Comparison of ENCODE assay signal across 8 cellular contexts in genomic region chr9:129108805-129109370, GRCh38. TPM values are rescaled to one million over a fixed set of nuclear protein-coding genes. Genes with fewer than 3 reads are reported as not detected.
DNase-seq lines count a peak whose midpoint lies in the region; ATAC-seq and TF ChIP-seq lines count a peak whose summit lies in the region.

No MANE protein-coding gene starts in this region.

- no peaks in the 10 kb centered on the region for H3K36me3 Mint-ChIP-seq in activated naive CD4-positive, alpha-beta T cell treated with anti-CD3 and anti-CD28 coated beads, Interleukin-2, amount 50 U/mL, for 24 hours
- no peaks in the 10 kb centered on the region for H3K36me3 Mint-ChIP-seq in WTC11

- H3K27me3 ChIP-seq in liver (ENCODE audit: control insufficient read depth in 4 of 4, insufficient read depth in 4 of 4, low read length in 3 of 4), result no peaks in the 10 kb centered on the region
- no peaks in the 10 kb centered on the region for H3K27me3 ChIP-seq in transverse colon
- H3K27me3 ChIP-seq in testis, result no peaks in the 10 kb centered on the region

- TF ChIP-seq RAD21 in liver (IDR thresholded peaks at IDR 0.05), result no peak

- WGBS in liver, result 53% methylated on average over 8 of the region's 8 CpGs
- WGBS in transverse colon (ENCODE audit: low coverage in 1 of 2), 2 donors, result 50% methylated on average over 8 of the region's 8 CpGs; no CpG with 5 or more reads in 1 of the 2 donors
- 81 to 86% methylated on average over 8 of the region's 8 CpGs for WGBS in testis, 2 donors

- no peaks in the 10 kb centered on the region for H3K9me3 ChIP-seq in liver (ENCODE audit: control insufficient read depth in 4 of 4, low read length in 3 of 4)
- no peaks in the 10 kb centered on the region for H3K9me3 ChIP-seq in transverse colon
- H3K9me3 ChIP-seq in testis, result no peaks in the 10 kb centered on the region

- H3K4me3 ChIP-seq in liver (ENCODE audit: low read depth in 1 of 3, low read length in 3 of 3) (peak overlapping the region in 2 of 3 donors; percentile 60 to 76), transverse colon (no peak overlapping the region), testis (no peak overlapping the region)

- H3K27ac ChIP-seq in liver (ENCODE audit: low read depth in 1 of 2, low read length in 2 of 2) (no peak overlapping the region), transverse colon (peak overlapping the region; percentile 96 to 99 (median 96)), testis (no peak overlapping the region)

- POLR2A ChIA-PET in WTC11 (lab: Charles Lee), result interaction anchor here (0.5 to 1.6 kb wide), 3 partner anchors 18 to 203 kb away, joined by 3 read pairs; no protein-coding TSS in a partner anchor

- H3K4me1 ChIP-seq in liver (ENCODE audit: control insufficient read depth in 4 of 4, insufficient read depth in 4 of 4, low read length in 3 of 4) (peaks cover 2 to 30% (median 23%) of the 10 kb centered on the region in 4 donors), transverse colon (peaks cover 18 to 43% (median 33%) of the 10 kb centered on the region in 4 donors), testis (peaks cover 19% of the 10 kb centered on the region)

- H3K36me3 ChIP-seq in liver (ENCODE audit: control insufficient read depth in 4 of 4, insufficient read depth in 3 of 4, low read depth in 1 of 4, low read length in 3 of 4) (peaks cover 2 to 17% (median 8%) of the 10 kb centered on the region in 4 donors), transverse colon (peaks cover 0 to 6% (median 0%) of the 10 kb centered on the region in 4 donors), testis (ENCODE audit: low read depth, missing control alignments) (no peaks in the 10 kb centered on the region)

- H3K9ac ChIP-seq in liver (ENCODE audit: low read depth in 1 of 2, low read length in 2 of 2), result peak overlapping the region in 1 of 2 donors; percentile 50

- ATAC-seq in WTC11, result no peak
- ATAC-seq in HG02970 (IDR thresholded peaks at IDR 0.05; ENCODE audit: low FRiP score, unreplicated experiment), result no peak

- peak overlapping the region; percentile 42 for H3K4me3 Mint-ChIP-seq in activated naive CD4-positive, alpha-beta T cell treated with anti-CD3 and anti-CD28 coated beads, Interleukin-2, amount 50 U/mL, for 24 hours
- peak overlapping the region; percentile 65 for H3K4me3 Mint-ChIP-seq in WTC11

- H3K4me1 Mint-ChIP-seq in activated naive CD4-positive, alpha-beta T cell treated with anti-CD3 and anti-CD28 coated beads, Interleukin-2, amount 50 U/mL, for 24 hours, result peaks cover 29% of the 10 kb centered on the region
- H3K4me1 Mint-ChIP-seq in WTC11, result peaks cover 15% of the 10 kb centered on the region

- no peak for DNase-seq in activated naive CD4-positive, alpha-beta T cell (lab: John Stamatoyannopoulos, UW)
- DNase-seq in WTC11 (ENCODE audit: low spot score) (no peak), transverse colon (peak; percentile 66), NCI-H526 (lab: John Stamatoyannopoulos, UW) (no peak), testis (no peak)

- in situ Hi-C loops in transverse colon (cut with MboI; ENCODE audit: low pct_ligation_motif_present in 1 of 4, low pct_unique_long_range_greater_than_20kb in 1 of 4, low sequenced_read_pairs in 3 of 4), result no loop called here

- H3K9me3 Mint-ChIP-seq in activated naive CD4-positive, alpha-beta T cell treated with anti-CD3 and anti-CD28 coated beads, Interleukin-2, amount 50 U/mL, for 24 hours, result no peaks in the 10 kb centered on the region
- no peaks in the 10 kb centered on the region for H3K9me3 Mint-ChIP-seq in WTC11

- TF ChIP-seq POLR2A in transverse colon (IDR thresholded peaks at IDR 0.05), result no peak
- no peak for TF ChIP-seq POLR2A in testis (IDR thresholded peaks at IDR 0.05)

- no peak for TF ChIP-seq EP300 in transverse colon (IDR thresholded peaks at IDR 0.05; ENCODE audit: low read depth)

- CTCF ChIA-PET in WTC11 (lab: Charles Lee), result interaction anchor here (1.4 to 2.5 kb wide), 4 partner anchors 12 to 517 kb away, joined by 3 to 13 read pairs (median 7); partner anchors contain the start of genes NTMT1 and SH3GLB2

- H3K27ac Mint-ChIP-seq in activated naive CD4-positive, alpha-beta T cell treated with anti-CD3 and anti-CD28 coated beads, Interleukin-2, amount 50 U/mL, for 24 hours, result no peak overlapping the region
- no peak overlapping the region for H3K27ac Mint-ChIP-seq in WTC11

- intact Hi-C loops in transverse colon (cut with DNase I; ENCODE audit: low total_unique reads) (no loop called here), testis (cut with DNase I; ENCODE audit: low total_unique reads) (no loop called here)

- no peak for TF ChIP-seq CTCF in WTC11 (IDR thresholded peaks at IDR 0.05)
- no peak for TF ChIP-seq CTCF in liver (IDR thresholded peaks at IDR 0.05; ENCODE audit: low read depth, low read length, missing input control)
- TF ChIP-seq CTCF in transverse colon (IDR thresholded peaks at IDR 0.05), result no peak
- TF ChIP-seq CTCF in testis (IDR thresholded peaks at IDR 0.05), result no peak

- H3K27me3 Mint-ChIP-seq in activated naive CD4-positive, alpha-beta T cell treated with anti-CD3 and anti-CD28 coated beads, Interleukin-2, amount 50 U/mL, for 24 hours, result no peaks in the 10 kb centered on the region
- peaks cover 17% of the 10 kb centered on the region for H3K27me3 Mint-ChIP-seq in WTC11 (ENCODE audit: low read depth)

TF ChIP-seq in WTC11, 78 proteins besides CTCF, POLR2A, EP300 and RAD21 (continues in another document):
- no peak for TF ChIP-seq ESRRA (CRISPR knock-in tag; IDR thresholded peaks at IDR 0.05; ENCODE audit: borderline replicate concordance)
- TF ChIP-seq EMX1 (CRISPR knock-in tag; IDR thresholded peaks at IDR 0.05), result no peak
- TF ChIP-seq FOXK1 (CRISPR knock-in tag; IDR thresholded peaks at IDR 0.05), result no peak
- TF ChIP-seq ZSCAN18 (CRISPR knock-in tag; IDR thresholded peaks at IDR 0.05), result no peak
- TF ChIP-seq CREM (CRISPR knock-in tag; IDR thresholded peaks at IDR 0.05), result no peak
- no peak for TF ChIP-seq CBFB (CRISPR knock-in tag; IDR thresholded peaks at IDR 0.05; ENCODE audit: low read depth)

TF ChIP-seq in liver, 16 proteins besides CTCF, POLR2A, EP300 and RAD21 (continues in another document):
- TF ChIP-seq FOXA1 (IDR thresholded peaks at IDR 0.05) (no peak), EGR1 (IDR thresholded peaks at IDR 0.05; ENCODE audit: low read depth in 2 of 2) (no peak), FOXA2 (IDR thresholded peaks at IDR 0.05) (no peak), SP1 (IDR thresholded peaks at IDR 0.05) (no peak), HNF4A (conservative IDR thresholded peaks at IDR 0.05) (no peak), YY1 (IDR thresholded peaks at IDR 0.05) (no peak), JUND (IDR thresholded peaks at IDR 0.05) (no peak), GABPA (IDR thresholded peaks at IDR 0.05 in 1 of 2, conservative IDR thresholded peaks at IDR 0.05 in 1 of 2) (no peak), TAF1 (conservative IDR thresholded peaks at IDR 0.05) (no peak), ATF3 (IDR thresholded peaks at IDR 0.05) (no peak), RXRA (IDR thresholded peaks at IDR 0.05) (no peak), MAX (IDR thresholded peaks at IDR 0.05) (no peak), REST (IDR thresholded peaks at IDR 0.05) (no peak)

RNA-seq across cellular contexts. Expression of gene CRAT, which starts 1.7 kb away (rescaled TPM):
- 17.2 to 19.1 TPM (median 17.5 TPM) in 3 replicates for total RNA-seq in WTC11 (2021)
- 100 to 1,000 TPM in 1 of 2 donors, 10 to 100 TPM in 1; 33.8 to 121 TPM for total RNA-seq in liver
- 100 to 1,000 TPM in 1 of 2 donors, 10 to 100 TPM in 1; 69.8 to 108 TPM for polyA plus RNA-seq in liver
- total RNA-seq in transverse colon, result 100 to 1,000 TPM; 124 to 161 (median 136) TPM
- total RNA-seq in testis, result 100 to 1,000 TPM; 188 to 272 TPM
- polyA plus RNA-seq in testis (ENCODE audit: insufficient read depth, low read depth, low replicate concordance), result 451 TPM

RNA-seq across cellular contexts. Expression of gene PTPA, which starts 2.3 kb away (rescaled TPM):
- total RNA-seq in WTC11 (2021) (181 to 186 TPM (median 186 TPM) in 3 replicates), liver (10 to 100 TPM; 27.6 to 42.6 TPM), transverse colon (100 to 1,000 TPM in 1 of 4 donors, 10 to 100 TPM in 3; 37.4 to 241 (median 66.5) TPM), testis (100 to 1,000 TPM; 163 to 177 TPM)
- polyA plus RNA-seq in liver (10 to 100 TPM; 34.1 to 66.0 TPM), testis (ENCODE audit: insufficient read depth, low read depth, low replicate concordance) (268 TPM)

RNA-seq across cellular contexts. Expression of gene DOLPP1, which starts 28.0 kb away (rescaled TPM):
- total RNA-seq in WTC11 (2021), result 30.4 to 35.6 TPM (median 32.7 TPM) in 3 replicates
- total RNA-seq in liver, result 10 to 100 TPM; 15.3 to 15.6 TPM
- polyA plus RNA-seq in liver, result 10 to 100 TPM; 14.6 to 14.8 TPM
- total RNA-seq in transverse colon, result 10 to 100 TPM; 15.7 to 52.4 (median 38.2) TPM
- total RNA-seq in testis, result 10 to 100 TPM; 14.0 to 14.4 TPM
- 17.9 TPM for polyA plus RNA-seq in testis (ENCODE audit: insufficient read depth, low read depth, low replicate concordance)

Comparison
In these comparisons a context has a peak if more than half of its experiments do, and no peak if none do; other contexts are left out.
1. H3K27ac ChIP-seq: peak in transverse colon (4 of 4); none in liver (0 of 2) and testis (0 of 2).
2. H3K4me3 ChIP-seq: peak in liver (2 of 3); none in transverse colon (0 of 4) and testis (0 of 2).